Comparison of ENCODE assay signal across 1 cellular context in genomic region chr5:139451878-139452660, GRCh38.
TF ChIP-seq lines count a peak whose summit lies in the region.

No MANE protein-coding gene starts in this region.

TF ChIP-seq in HEK293, 187 proteins besides CTCF, POLR2A, EP300 and RAD21 (continued from another document):
- TF ChIP-seq HIC1 (tag by site-specific recombination; IDR thresholded peaks at IDR 0.05) (no peak), ZNF776 (tag by site-specific recombination; IDR thresholded peaks at IDR 0.05; ENCODE audit: borderline replicate concordance) (peak; percentile 23; the same call in 1 of the 2 replicates), ZNF521 (tag by site-specific recombination; IDR thresholded peaks at IDR 0.05) (peak; percentile 17; the same call in 1 of the 2 replicates), ZNF211 (tag by site-specific recombination; IDR thresholded peaks at IDR 0.05; ENCODE audit: low read depth) (0 out of 2 replicates have a peak, but pooled peaks have one; percentile 32), ZNF140 (tag by site-specific recombination; IDR thresholded peaks at IDR 0.05) (peak; percentile 3; the same call in 1 of the 2 replicates), ZNF169 (tag by site-specific recombination; IDR thresholded peaks at IDR 0.05) (0 out of 2 replicates have a peak, but pooled peaks have one; percentile 31), ZBTB20 (tag by site-specific recombination; IDR thresholded peaks at IDR 0.05) (0 out of 2 replicates have a peak, but pooled peaks have one; percentile 10), ZNF354C (tag by site-specific recombination; IDR thresholded peaks at IDR 0.05; ENCODE audit: borderline replicate concordance, low read depth) (peak; percentile 25; the same call in 1 of the 2 replicates), HOXD13 (CRISPR knock-in tag; IDR thresholded peaks at IDR 0.05; ENCODE audit: borderline replicate concordance) (no peak), EGR2 (tag by site-specific recombination; IDR thresholded peaks at IDR 0.05; ENCODE audit: low read depth) (peak; percentile 36; the same call in 1 of the 2 replicates), ZNF571 (tag by site-specific recombination; IDR thresholded peaks at IDR 0.05) (peak; percentile 41; the same call in 1 of the 2 replicates), ZNF677 (tag by site-specific recombination; IDR thresholded peaks at IDR 0.05) (no peak), TRIM28 (IDR thresholded peaks at IDR 0.05; ENCODE audit: borderline replicate concordance, low read length) (no peak)
- TF ChIP-seq, protein P1, sequence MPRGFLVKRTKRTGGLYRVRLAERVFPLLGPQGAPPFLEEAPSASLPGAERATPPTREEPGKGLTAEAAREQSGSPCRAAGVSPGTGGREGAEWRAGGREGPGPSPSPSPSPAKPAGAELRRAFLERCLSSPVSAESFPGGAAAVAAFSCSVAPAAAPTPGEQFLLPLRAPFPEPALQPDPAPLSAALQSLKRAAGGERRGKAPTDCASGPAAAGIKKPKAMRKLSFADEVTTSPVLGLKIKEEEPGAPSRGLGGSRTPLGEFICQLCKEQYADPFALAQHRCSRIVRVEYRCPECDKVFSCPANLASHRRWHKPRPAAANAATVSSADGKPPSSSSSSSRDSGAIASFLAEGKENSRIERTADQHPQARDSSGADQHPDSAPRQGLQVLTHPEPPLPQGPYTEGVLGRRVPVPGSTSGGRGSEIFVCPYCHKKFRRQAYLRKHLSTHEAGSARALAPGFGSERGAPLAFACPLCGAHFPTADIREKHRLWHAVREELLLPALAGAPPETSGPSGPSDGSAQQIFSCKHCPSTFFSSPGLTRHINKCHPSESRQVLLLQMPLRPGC (tag by site-specific recombination; IDR thresholded peaks at IDR 0.05) = 0 out of 2 replicates have a peak, but pooled peaks have one; percentile 8
- TF ChIP-seq, protein P2, sequence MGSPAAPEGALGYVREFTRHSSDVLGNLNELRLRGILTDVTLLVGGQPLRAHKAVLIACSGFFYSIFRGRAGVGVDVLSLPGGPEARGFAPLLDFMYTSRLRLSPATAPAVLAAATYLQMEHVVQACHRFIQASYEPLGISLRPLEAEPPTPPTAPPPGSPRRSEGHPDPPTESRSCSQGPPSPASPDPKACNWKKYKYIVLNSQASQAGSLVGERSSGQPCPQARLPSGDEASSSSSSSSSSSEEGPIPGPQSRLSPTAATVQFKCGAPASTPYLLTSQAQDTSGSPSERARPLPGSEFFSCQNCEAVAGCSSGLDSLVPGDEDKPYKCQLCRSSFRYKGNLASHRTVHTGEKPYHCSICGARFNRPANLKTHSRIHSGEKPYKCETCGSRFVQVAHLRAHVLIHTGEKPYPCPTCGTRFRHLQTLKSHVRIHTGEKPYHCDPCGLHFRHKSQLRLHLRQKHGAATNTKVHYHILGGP (tag by site-specific recombination; IDR thresholded peaks at IDR 0.05) = peak; percentile 19; the same call in 1 of the 2 replicates
- TF ChIP-seq, protein P3, sequence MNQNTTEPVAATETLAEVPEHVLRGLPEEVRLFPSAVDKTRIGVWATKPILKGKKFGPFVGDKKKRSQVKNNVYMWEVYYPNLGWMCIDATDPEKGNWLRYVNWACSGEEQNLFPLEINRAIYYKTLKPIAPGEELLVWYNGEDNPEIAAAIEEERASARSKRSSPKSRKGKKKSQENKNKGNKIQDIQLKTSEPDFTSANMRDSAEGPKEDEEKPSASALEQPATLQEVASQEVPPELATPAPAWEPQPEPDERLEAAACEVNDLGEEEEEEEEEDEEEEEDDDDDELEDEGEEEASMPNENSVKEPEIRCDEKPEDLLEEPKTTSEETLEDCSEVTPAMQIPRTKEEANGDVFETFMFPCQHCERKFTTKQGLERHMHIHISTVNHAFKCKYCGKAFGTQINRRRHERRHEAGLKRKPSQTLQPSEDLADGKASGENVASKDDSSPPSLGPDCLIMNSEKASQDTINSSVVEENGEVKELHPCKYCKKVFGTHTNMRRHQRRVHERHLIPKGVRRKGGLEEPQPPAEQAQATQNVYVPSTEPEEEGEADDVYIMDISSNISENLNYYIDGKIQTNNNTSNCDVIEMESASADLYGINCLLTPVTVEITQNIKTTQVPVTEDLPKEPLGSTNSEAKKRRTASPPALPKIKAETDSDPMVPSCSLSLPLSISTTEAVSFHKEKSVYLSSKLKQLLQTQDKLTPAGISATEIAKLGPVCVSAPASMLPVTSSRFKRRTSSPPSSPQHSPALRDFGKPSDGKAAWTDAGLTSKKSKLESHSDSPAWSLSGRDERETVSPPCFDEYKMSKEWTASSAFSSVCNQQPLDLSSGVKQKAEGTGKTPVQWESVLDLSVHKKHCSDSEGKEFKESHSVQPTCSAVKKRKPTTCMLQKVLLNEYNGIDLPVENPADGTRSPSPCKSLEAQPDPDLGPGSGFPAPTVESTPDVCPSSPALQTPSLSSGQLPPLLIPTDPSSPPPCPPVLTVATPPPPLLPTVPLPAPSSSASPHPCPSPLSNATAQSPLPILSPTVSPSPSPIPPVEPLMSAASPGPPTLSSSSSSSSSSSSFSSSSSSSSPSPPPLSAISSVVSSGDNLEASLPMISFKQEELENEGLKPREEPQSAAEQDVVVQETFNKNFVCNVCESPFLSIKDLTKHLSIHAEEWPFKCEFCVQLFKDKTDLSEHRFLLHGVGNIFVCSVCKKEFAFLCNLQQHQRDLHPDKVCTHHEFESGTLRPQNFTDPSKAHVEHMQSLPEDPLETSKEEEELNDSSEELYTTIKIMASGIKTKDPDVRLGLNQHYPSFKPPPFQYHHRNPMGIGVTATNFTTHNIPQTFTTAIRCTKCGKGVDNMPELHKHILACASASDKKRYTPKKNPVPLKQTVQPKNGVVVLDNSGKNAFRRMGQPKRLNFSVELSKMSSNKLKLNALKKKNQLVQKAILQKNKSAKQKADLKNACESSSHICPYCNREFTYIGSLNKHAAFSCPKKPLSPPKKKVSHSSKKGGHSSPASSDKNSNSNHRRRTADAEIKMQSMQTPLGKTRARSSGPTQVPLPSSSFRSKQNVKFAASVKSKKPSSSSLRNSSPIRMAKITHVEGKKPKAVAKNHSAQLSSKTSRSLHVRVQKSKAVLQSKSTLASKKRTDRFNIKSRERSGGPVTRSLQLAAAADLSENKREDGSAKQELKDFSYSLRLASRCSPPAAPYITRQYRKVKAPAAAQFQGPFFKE (tag by site-specific recombination; IDR thresholded peaks at IDR 0.05; ENCODE audit: borderline replicate concordance) = no peak
